1 cellular context compared by ENCODE assay signal in the genomic region with DNA sequence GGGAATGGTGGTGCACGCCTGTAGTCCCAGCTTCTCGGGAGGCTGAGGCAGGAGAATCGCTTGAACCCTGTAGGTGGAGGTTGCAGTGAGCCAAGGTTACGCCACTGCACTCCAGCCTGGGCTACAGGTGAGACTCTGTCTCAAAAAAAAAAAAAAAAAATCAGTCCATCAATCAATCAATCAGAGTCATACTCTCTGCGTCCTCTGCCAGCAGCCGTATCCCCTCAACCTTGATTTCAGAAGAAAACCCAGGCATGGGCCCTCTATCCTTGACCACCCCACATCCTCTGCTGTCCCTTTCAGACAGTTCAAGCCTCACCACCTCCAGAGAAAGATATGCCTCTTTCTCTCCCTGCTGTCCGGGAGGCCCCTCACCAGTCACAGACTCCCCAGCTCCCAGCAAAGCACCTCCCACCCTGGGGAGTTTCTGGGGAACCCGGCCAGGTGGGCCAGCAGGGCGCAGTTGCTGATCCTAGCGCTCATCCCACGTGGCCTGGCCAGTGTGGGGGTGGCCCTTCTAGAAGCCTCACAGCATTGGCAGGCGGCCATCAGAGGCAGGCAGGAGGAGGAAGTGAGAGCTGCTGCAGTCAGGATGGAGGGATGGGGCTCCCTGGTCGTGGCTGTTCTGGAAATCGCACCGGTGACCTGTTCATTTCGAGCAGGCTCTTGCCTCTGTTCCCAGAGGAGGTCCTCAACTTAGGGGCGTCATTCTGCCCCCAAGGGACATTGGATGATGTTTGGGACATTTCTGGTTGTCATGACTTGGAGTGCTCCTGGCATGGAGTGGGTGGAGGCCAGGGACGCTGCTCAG.
TF ChIP-seq lines count a peak whose summit lies in the region.

No MANE protein-coding gene starts in this region.

TF ChIP-seq in K562, 482 proteins besides CTCF, POLR2A, EP300 and RAD21 (continued from another document and continues in another):
- TF ChIP-seq, protein P1, sequence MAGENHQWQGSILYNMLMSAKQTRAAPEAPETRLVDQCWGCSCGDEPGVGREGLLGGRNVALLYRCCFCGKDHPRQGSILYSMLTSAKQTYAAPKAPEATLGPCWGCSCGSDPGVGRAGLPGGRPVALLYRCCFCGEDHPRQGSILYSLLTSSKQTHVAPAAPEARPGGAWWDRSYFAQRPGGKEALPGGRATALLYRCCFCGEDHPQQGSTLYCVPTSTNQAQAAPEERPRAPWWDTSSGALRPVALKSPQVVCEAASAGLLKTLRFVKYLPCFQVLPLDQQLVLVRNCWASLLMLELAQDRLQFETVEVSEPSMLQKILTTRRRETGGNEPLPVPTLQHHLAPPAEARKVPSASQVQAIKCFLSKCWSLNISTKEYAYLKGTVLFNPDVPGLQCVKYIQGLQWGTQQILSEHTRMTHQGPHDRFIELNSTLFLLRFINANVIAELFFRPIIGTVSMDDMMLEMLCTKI (IDR thresholded peaks at IDR 0.05; ENCODE audit: partially characterized antibody) = no peak
- no peak for TF ChIP-seq FOXP1 (CRISPR knock-in tag; IDR thresholded peaks at IDR 0.05)
- no peak for TF ChIP-seq SREBF1 (IDR thresholded peaks at IDR 0.05; ENCODE audit: borderline replicate concordance, low read depth, low read length)
- TF ChIP-seq ILF3 (IDR thresholded peaks at IDR 0.05; ENCODE audit: borderline replicate concordance) = no peak
- TF ChIP-seq YY1 (IDR thresholded peaks at IDR 0.05; ENCODE audit: borderline replicate concordance in 1 of 3, control insufficient read depth in 1 of 3, extremely low read depth in 1 of 3, insufficient read depth in 3 of 3, insufficient read length in 1 of 3, insufficient replicate concordance in 2 of 3, low read depth in 1 of 3, low read length in 2 of 3) = peak in 2 of 3 experiments; percentile 42 to 80
- TF ChIP-seq SMARCC2 (IDR thresholded peaks at IDR 0.05; ENCODE audit: low read depth) = no peak
- TF ChIP-seq ZNF354B (CRISPR knock-in tag; IDR thresholded peaks at IDR 0.05) = no peak
- TF ChIP-seq, protein P2, sequence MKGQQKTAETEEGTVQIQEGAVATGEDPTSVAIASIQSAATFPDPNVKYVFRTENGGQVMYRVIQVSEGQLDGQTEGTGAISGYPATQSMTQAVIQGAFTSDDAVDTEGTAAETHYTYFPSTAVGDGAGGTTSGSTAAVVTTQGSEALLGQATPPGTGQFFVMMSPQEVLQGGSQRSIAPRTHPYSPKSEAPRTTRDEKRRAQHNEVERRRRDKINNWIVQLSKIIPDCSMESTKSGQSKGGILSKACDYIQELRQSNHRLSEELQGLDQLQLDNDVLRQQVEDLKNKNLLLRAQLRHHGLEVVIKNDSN (CRISPR knock-in tag; IDR thresholded peaks at IDR 0.05) = peak; percentile 89
- TF ChIP-seq EGR1 (conservative IDR thresholded peaks at IDR 0.05) = peak; percentile 88
- no peak for TF ChIP-seq ZNF133 (CRISPR knock-in tag; IDR thresholded peaks at IDR 0.05)
- no peak for TF ChIP-seq ASH1L (IDR thresholded peaks at IDR 0.05; ENCODE audit: borderline replicate concordance, low read depth, partially characterized antibody)
- no peak for TF ChIP-seq PYGO2 (tag; IDR thresholded peaks at IDR 0.05)
- peak; percentile 80 for TF ChIP-seq ZFP36 (IDR thresholded peaks at IDR 0.05; ENCODE audit: low read depth, low read length, partially characterized antibody)
- TF ChIP-seq, protein P3, sequence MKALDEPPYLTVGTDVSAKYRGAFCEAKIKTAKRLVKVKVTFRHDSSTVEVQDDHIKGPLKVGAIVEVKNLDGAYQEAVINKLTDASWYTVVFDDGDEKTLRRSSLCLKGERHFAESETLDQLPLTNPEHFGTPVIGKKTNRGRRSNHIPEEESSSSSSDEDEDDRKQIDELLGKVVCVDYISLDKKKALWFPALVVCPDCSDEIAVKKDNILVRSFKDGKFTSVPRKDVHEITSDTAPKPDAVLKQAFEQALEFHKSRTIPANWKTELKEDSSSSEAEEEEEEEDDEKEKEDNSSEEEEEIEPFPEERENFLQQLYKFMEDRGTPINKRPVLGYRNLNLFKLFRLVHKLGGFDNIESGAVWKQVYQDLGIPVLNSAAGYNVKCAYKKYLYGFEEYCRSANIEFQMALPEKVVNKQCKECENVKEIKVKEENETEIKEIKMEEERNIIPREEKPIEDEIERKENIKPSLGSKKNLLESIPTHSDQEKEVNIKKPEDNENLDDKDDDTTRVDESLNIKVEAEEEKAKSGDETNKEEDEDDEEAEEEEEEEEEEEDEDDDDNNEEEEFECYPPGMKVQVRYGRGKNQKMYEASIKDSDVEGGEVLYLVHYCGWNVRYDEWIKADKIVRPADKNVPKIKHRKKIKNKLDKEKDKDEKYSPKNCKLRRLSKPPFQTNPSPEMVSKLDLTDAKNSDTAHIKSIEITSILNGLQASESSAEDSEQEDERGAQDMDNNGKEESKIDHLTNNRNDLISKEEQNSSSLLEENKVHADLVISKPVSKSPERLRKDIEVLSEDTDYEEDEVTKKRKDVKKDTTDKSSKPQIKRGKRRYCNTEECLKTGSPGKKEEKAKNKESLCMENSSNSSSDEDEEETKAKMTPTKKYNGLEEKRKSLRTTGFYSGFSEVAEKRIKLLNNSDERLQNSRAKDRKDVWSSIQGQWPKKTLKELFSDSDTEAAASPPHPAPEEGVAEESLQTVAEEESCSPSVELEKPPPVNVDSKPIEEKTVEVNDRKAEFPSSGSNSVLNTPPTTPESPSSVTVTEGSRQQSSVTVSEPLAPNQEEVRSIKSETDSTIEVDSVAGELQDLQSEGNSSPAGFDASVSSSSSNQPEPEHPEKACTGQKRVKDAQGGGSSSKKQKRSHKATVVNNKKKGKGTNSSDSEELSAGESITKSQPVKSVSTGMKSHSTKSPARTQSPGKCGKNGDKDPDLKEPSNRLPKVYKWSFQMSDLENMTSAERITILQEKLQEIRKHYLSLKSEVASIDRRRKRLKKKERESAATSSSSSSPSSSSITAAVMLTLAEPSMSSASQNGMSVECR (CRISPR knock-in tag; IDR thresholded peaks at IDR 0.05) = peak; percentile 37; the same call in 1 of the 2 replicates
- TF ChIP-seq, protein P4, sequence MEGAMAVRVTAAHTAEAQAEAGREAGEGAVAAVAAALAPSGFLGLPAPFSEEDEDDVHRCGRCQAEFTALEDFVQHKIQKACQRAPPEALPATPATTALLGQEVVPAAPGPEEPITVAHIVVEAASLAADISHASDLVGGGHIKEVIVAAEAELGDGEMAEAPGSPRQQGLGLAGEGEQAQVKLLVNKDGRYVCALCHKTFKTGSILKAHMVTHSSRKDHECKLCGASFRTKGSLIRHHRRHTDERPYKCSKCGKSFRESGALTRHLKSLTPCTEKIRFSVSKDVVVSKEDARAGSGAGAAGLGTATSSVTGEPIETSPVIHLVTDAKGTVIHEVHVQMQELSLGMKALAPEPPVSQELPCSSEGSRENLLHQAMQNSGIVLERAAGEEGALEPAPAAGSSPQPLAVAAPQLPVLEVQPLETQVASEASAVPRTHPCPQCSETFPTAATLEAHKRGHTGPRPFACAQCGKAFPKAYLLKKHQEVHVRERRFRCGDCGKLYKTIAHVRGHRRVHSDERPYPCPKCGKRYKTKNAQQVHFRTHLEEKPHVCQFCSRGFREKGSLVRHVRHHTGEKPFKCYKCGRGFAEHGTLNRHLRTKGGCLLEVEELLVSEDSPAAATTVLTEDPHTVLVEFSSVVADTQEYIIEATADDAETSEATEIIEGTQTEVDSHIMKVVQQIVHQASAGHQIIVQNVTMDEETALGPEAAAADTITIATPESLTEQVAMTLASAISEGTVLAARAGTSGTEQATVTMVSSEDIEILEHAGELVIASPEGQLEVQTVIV (CRISPR knock-in tag; IDR thresholded peaks at IDR 0.05; ENCODE audit: borderline replicate concordance) = no peak
- no peak for TF ChIP-seq FOXJ3 (CRISPR knock-in tag; IDR thresholded peaks at IDR 0.05)
- TF ChIP-seq, protein P5, sequence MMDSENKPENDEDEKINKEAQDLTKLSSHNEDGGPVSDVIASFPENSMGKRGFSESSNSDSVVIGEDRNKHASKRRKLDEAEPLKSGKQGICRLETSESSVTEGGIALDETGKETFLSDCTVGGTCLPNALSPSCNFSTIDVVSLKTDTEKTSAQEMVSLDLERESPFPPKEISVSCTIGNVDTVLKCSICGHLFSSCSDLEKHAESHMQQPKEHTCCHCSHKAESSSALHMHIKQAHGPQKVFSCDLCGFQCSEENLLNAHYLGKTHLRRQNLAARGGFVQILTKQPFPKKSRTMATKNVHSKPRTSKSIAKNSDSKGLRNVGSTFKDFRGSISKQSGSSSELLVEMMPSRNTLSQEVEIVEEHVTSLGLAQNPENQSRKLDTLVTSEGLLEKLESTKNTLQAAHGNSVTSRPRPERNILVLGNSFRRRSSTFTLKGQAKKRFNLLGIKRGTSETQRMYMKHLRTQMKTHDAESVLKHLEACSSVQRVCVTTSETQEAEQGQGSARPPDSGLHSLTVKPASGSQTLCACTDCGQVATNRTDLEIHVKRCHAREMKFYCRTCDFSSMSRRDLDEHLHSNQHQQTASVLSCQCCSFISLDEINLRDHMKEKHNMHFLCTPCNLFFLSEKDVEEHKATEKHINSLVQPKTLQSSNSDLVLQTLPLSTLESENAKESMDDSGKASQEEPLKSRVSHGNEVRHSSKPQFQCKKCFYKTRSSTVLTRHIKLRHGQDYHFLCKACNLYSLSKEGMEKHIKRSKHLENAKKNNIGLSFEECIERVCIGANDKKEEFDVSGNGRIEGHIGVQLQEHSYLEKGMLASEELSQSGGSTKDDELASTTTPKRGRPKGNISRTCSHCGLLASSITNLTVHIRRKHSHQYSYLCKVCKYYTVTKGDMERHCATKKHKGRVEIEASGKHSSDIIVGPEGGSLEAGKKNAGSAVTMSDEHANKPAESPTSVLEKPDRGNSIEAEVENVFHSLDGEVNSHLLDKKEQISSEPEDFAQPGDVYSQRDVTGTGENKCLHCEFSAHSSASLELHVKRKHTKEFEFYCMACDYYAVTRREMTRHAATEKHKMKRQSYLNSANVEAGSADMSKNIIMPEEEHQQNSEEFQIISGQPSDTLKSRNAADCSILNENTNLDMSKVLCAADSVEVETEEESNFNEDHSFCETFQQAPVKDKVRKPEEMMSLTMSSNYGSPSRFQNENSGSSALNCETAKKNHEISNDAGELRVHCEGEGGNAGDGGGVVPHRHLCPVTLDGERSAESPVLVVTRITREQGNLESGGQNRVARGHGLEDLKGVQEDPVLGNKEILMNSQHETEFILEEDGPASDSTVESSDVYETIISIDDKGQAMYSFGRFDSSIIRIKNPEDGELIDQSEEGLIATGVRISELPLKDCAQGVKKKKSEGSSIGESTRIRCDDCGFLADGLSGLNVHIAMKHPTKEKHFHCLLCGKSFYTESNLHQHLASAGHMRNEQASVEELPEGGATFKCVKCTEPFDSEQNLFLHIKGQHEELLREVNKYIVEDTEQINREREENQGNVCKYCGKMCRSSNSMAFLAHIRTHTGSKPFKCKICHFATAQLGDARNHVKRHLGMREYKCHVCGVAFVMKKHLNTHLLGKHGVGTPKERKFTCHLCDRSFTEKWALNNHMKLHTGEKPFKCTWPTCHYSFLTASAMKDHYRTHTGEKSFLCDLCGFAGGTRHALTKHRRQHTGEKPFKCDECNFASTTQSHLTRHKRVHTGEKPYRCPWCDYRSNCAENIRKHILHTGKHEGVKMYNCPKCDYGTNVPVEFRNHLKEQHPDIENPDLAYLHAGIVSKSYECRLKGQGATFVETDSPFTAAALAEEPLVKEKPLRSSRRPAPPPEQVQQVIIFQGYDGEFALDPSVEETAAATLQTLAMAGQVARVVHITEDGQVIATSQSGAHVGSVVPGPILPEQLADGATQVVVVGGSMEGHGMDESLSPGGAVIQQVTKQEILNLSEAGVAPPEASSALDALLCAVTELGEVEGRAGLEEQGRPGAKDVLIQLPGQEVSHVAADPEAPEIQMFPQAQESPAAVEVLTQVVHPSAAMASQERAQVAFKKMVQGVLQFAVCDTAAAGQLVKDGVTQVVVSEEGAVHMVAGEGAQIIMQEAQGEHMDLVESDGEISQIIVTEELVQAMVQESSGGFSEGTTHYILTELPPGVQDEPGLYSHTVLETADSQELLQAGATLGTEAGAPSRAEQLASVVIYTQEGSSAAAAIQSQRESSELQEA (IDR thresholded peaks at IDR 0.05; ENCODE audit: low read depth) = no peak
- TF ChIP-seq FOXA3 (CRISPR knock-in tag; conservative IDR thresholded peaks at IDR 0.05 in 1 of 2, IDR thresholded peaks at IDR 0.05 in 1 of 2) = peak in 1 of 2 experiments; percentile 15; a peak in 1 of 4 replicates
- peak; percentile 58 for TF ChIP-seq CREM (IDR thresholded peaks at IDR 0.05; ENCODE audit: low read depth)
- 0 out of 2 replicates have a peak, but pooled peaks have one; percentile 11 for TF ChIP-seq MTA1 (IDR thresholded peaks at IDR 0.05; ENCODE audit: borderline replicate concordance)
- TF ChIP-seq CREB1 (IDR thresholded peaks at IDR 0.05) = no peak
- no peak for TF ChIP-seq CREB1 (CRISPR knock-in tag; IDR thresholded peaks at IDR 0.05)
- TF ChIP-seq TEAD1 (CRISPR knock-in tag; IDR thresholded peaks at IDR 0.05) = no peak
- peak; percentile 76; the same call in 1 of the 2 replicates for TF ChIP-seq HDAC2 (IDR thresholded peaks at IDR 0.05)
- TF ChIP-seq RBM39 (optimal IDR thresholded peaks at IDR 0.05; ENCODE audit: low read depth, low read length) = no peak
- TF ChIP-seq ZNF408 (CRISPR knock-in tag; IDR thresholded peaks at IDR 0.05; ENCODE audit: low read depth) = no peak
- no peak for TF ChIP-seq XRCC3 (IDR thresholded peaks at IDR 0.05)
- peak in 1 of 2 experiments; percentile 18; a peak in 1 of 4 replicates for TF ChIP-seq KDM1A (IDR thresholded peaks at IDR 0.05)
- TF ChIP-seq, protein P6, sequence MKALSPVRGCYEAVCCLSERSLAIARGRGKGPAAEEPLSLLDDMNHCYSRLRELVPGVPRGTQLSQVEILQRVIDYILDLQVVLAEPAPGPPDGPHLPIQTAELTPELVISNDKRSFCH (CRISPR knock-in tag; IDR thresholded peaks at IDR 0.05) = no peak
- TF ChIP-seq, protein P6 (tag; IDR thresholded peaks at IDR 0.05) = peak; percentile 77; the same call in 1 of the 2 replicates
- TF ChIP-seq, protein P7, sequence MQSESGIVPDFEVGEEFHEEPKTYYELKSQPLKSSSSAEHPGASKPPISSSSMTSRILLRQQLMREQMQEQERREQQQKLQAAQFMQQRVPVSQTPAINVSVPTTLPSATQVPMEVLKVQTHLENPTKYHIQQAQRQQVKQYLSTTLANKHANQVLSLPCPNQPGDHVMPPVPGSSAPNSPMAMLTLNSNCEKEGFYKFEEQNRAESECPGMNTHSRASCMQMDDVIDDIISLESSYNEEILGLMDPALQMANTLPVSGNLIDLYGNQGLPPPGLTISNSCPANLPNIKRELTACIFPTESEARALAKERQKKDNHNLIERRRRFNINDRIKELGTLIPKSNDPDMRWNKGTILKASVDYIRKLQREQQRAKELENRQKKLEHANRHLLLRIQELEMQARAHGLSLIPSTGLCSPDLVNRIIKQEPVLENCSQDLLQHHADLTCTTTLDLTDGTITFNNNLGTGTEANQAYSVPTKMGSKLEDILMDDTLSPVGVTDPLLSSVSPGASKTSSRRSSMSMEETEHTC (IDR thresholded peaks at IDR 0.05) = 0 out of 2 replicates have a peak, but pooled peaks have one; percentile 20
- no peak for TF ChIP-seq DMBX1 (CRISPR knock-in tag; IDR thresholded peaks at IDR 0.05; ENCODE audit: borderline replicate concordance)
- TF ChIP-seq HMGN3 (IDR thresholded peaks at IDR 0.05; ENCODE audit: borderline replicate concordance, extremely low read depth, insufficient read length, low read depth, low read length) = no peak
- TF ChIP-seq JUNB (CRISPR knock-in tag; conservative IDR thresholded peaks at IDR 0.05) = no peak
- peak; percentile 43; the same call in 1 of the 2 replicates for TF ChIP-seq ZBTB7A (IDR thresholded peaks at IDR 0.05; ENCODE audit: borderline replicate concordance, control insufficient read depth, low read depth, low read length)
- TF ChIP-seq ZFP1 (CRISPR knock-in tag; IDR thresholded peaks at IDR 0.05) = no peak
